8 cellular contexts compared by ENCODE assay signal in the genomic region with DNA sequence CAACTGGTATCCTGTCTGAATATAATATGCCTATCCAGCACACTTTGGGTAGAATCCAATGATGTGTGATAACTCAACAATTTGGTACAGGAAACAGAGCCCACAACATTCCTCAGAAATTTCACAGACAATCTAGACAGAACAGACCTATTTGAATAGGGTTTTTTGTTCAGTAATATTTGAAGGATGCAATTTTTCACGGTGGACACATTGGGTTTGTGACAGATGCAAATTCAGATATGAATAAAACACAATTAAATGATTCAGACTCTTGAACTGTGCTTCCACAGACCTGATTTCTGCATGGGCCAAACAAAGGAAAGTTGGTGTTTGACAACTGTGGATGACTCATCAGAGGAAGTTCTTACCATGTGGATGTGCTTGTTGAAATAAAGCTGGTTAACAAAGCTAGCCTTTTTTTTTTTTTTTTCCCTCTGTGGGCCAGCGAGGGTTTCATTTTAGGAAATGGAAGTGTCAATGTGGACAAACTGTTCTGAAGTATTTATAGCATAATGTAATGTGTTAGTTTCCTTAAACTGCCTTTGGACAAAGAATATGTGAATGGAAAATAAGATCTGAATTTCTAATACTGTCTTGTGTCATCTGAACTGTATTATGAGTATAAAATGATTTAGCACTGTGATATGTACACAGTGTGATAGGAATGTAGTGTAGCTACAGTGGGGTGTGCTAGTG. TPM values are rescaled to one million over a fixed set of nuclear protein-coding genes. Genes with fewer than 3 reads are reported as not detected.
A peak's percentile ranks its signal among the peaks of the same experiment; 100 is the strongest.
DNase-seq lines count a peak whose midpoint lies in the region; ATAC-seq and TF ChIP-seq lines count a peak whose summit lies in the region.

No MANE protein-coding gene starts in this region.

- peak overlapping the region; percentile 70 for H3K27ac Mint-ChIP-seq in activated B cell treated with CpG ODN at 0.5 μM for 24 hours
- H3K27ac Mint-ChIP-seq in nephron, result peak overlapping the region; percentile 62 to 83 (median 69)

- H3K79me2 ChIP-seq in KMS-11 (ENCODE audit: insufficient read depth, low read depth) (peaks cover 85% of the 10 kb centered on the region), OCI-LY7 (ENCODE audit: insufficient read depth, low read depth, low read length) (no peaks in the 10 kb centered on the region)

- no peak overlapping the region for H2AFZ ChIP-seq in KMS-11 (ENCODE audit: low read depth)
- H2AFZ ChIP-seq in OCI-LY7 (ENCODE audit: low read length), result no peak overlapping the region

- intact Hi-C loops in activated B cell treated with CpG ODN at 0.5 μM for 24 hours (cut with micrococcal nuclease), result loop anchor here (1.0 to 5.0 kb wide), 3 partner anchors 9 to 514 kb away; partner anchors contain the start of gene SAMD9L
- intact Hi-C loops in OCI-LY7 (cut with micrococcal nuclease; ENCODE audit: unreplicated experiment), result no loop called here

- H3K4me3 Mint-ChIP-seq in activated B cell treated with CpG ODN at 0.5 μM for 24 hours (peak overlapping the region; percentile 48), nephron (peak overlapping the region in 1 of 3 experiments; percentile 38)

- H3K27ac ChIP-seq in KMS-11 (peak overlapping the region; percentile 55; the same call in 1 of the 2 replicates), OCI-LY7 (ENCODE audit: low read depth, low read length, poor library complexity, severe bottlenecking) (no peak overlapping the region)

- peaks cover 61% of the 10 kb centered on the region for H3K4me1 ChIP-seq in KMS-11 (ENCODE audit: low read depth, poor library complexity, severe bottlenecking)
- no peaks in the 10 kb centered on the region for H3K4me1 ChIP-seq in OCI-LY7 (ENCODE audit: insufficient read depth, low read length, poor library complexity, severe bottlenecking)

- CTCF ChIA-PET in activated B cell treated with CpG ODN at 0.5 μM for 24 hours (lab: Charles Lee) (interaction anchor here (0.6 to 0.9 kb wide), 3 partner anchors 11 to 35 kb away, joined by 3 to 4 read pairs (median 3); no protein-coding TSS in a partner anchor), OCI-LY7 (lab: Charles Lee; ENCODE audit: unreplicated experiment) (interaction anchor here (1.0 kb wide), 1 partner anchor 196 kb away, joined by 3 read pairs; no protein-coding TSS in a partner anchor)

- DNase-seq in EL (peak; percentile 93), activated B cell treated with CpG ODN at 0.5 μM for 24 hours (no peak), fibroblast of gingiva (ENCODE audit: low read depth) (peak; percentile 86), OCI-LY7 (ENCODE audit: low spot score) (no peak)

- H3K4me2 ChIP-seq in KMS-11 (peak overlapping the region; percentile 62), OCI-LY7 (ENCODE audit: low read length) (no peak overlapping the region)

- H3K27me3 ChIP-seq in KMS-11 (ENCODE audit: insufficient read depth, low read depth), result no peaks in the 10 kb centered on the region

- TF ChIP-seq CTCF in KMS-11 (conservative IDR thresholded peaks at IDR 0.05; ENCODE audit: low read depth, low read length) (no peak), activated B cell treated with CpG ODN at 0.5 μM for 24 hours (IDR thresholded peaks at IDR 0.05) (no peak), nephron (IDR thresholded peaks at IDR 0.05; ENCODE audit: unreplicated experiment in 3 of 3) (no peak), OCI-LY7 (conservative IDR thresholded peaks at IDR 0.05; ENCODE audit: low read length) (no peak)

- H3K4me1 Mint-ChIP-seq in activated B cell treated with CpG ODN at 0.5 μM for 24 hours (peaks cover 46% of the 10 kb centered on the region), nephron (peaks cover 30% of the 10 kb centered on the region)

- H3K36me3 ChIP-seq in KMS-11 (ENCODE audit: insufficient read depth), result 0 out of 2 replicates have a peak, but pooled peaks cover 8% of the 10 kb centered on the region
- 0 out of 2 replicates have a peak, but pooled peaks cover 4% of the 10 kb centered on the region for H3K36me3 ChIP-seq in OCI-LY7 (ENCODE audit: insufficient read depth, low read length)

- POLR2A ChIA-PET in activated B cell treated with CpG ODN at 0.5 μM for 24 hours (lab: Charles Lee) (interaction anchor here (0.7 to 4.2 kb wide), 7 partner anchors 11 to 388 kb away, joined by 3 to 24 read pairs (median 6); partner anchors contain the start of genes ANKIB1, KRIT1, PEX1 and RBM48), OCI-LY7 (lab: Charles Lee) (interaction anchor here (0.6 to 1.2 kb wide), 4 partner anchors 11 to 180 kb away, joined by 3 to 4 read pairs (median 4); no protein-coding TSS in a partner anchor)

- ATAC-seq in activated B cell treated with CpG ODN at 0.5 μM for 24 hours (ENCODE audit: low read depth), result peak; percentile 34
- no peak for ATAC-seq in GM21825 (IDR thresholded peaks at IDR 0.05; ENCODE audit: unreplicated experiment)
- no peak for ATAC-seq in HG03135 (IDR thresholded peaks at IDR 0.05; ENCODE audit: unreplicated experiment)

- peaks cover 7% of the 10 kb centered on the region for H3K9me3 Mint-ChIP-seq in activated B cell treated with CpG ODN at 0.5 μM for 24 hours
- H3K9me3 Mint-ChIP-seq in nephron, result peaks cover 3% of the 10 kb centered on the region

- H3K36me3 Mint-ChIP-seq in activated B cell treated with CpG ODN at 0.5 μM for 24 hours (ENCODE audit: low read depth) (peaks cover 4% of the 10 kb centered on the region), nephron (ENCODE audit: low read depth) (peaks cover 12% of the 10 kb centered on the region)

- H4K20me1 ChIP-seq in KMS-11 (ENCODE audit: insufficient read depth), result no peaks in the 10 kb centered on the region
- H4K20me1 ChIP-seq in OCI-LY7 (ENCODE audit: insufficient read depth, low read length), result no peaks in the 10 kb centered on the region

- no peaks in the 10 kb centered on the region for H3K9me3 ChIP-seq in OCI-LY7 (ENCODE audit: low read length)

- BruUV-seq in OCI-LY7 (replicated peaks; lab: Mats Ljungman, UMichigan), result no TSS peak

- H3K4me3 ChIP-seq in KMS-11 (IDR thresholded peaks at IDR 0.05; ENCODE audit: insufficient read depth, low read depth, low read length) (no peak overlapping the region), OCI-LY7 (ENCODE audit: low read depth, low read length, poor library complexity, severe bottlenecking) (no peak overlapping the region)

- no peak overlapping the region for H3K9ac ChIP-seq in KMS-11

- H3K27me3 Mint-ChIP-seq in activated B cell treated with CpG ODN at 0.5 μM for 24 hours, result no peaks in the 10 kb centered on the region
- no peaks in the 10 kb centered on the region for H3K27me3 Mint-ChIP-seq in nephron (ENCODE audit: low read depth)

- H3K9me2 ChIP-seq in OCI-LY7 (ENCODE audit: insufficient read depth, low read length), result no peaks in the 10 kb centered on the region

RNA-seq across cellular contexts. Expression of gene FAM133B, which starts 43.2 kb away (rescaled TPM):
- total RNA-seq in activated B cell treated with CpG ODN at 0.5 μM for 24 hours (41.9 and 48.2 TPM in 2 replicates), OCI-LY7 (2022) (39.3 and 46.8 TPM in 2 replicates)
- total RNA-seq in OCI-LY7 (2014; rRNA removed; shearing (Covaris generic)), result 27.5 and 30.5 TPM in 2 replicates

Comparison
In these comparisons a context has a peak if more than half of its experiments do, and no peak if none do; other contexts are left out.
1. DNase-seq: peak in EL (single experiment) and fibroblast of gingiva (single experiment); none in activated B cell treated with CpG ODN at 0.5 μM for 24 hours (single experiment) and OCI-LY7 (single experiment).